In the genomic region with DNA sequence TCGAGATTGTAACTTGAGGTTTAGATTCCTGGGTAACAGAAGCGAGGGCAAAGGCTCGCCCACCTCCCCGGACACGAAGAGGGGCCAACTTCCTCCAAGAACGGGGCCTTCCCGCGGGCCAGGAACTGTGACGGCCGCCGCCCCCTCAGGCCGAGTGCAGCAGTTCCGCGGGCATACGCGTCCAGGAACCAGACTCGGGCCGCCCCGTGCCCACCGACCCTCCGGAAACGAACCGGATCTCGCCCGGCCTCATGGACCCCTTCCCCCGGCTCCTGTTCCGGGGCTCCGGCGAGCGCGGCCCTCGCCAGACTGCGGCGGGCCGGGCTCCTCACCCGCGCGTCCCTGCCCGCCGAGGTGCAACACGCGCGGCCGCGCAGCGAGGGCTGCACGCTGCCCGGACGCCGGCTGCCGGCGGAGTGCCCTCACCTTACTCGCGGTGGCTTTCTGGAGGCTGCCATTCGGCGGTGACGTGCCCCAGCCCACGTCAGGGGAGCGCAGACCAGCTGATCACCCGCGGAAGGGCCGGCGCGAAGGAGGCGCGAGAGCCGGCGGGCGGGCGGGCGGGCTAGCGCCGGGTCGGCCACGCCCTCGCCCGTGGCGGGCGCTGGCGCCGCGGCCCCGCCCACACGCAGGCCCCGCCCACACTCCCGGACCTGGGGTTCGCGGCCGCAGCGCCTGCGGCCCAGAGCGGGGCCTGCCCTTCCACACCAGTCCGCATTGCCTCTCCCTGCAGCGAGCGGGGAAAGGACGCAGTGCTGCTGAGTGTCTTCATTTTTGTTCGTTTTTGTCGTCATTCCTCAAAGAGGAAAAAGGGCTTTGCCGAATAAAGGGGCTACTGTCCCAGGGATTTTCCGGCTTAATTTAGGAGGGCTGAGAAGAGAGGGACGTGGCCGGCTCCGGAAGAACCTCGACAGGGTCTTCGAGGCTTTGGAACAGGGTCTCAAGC, we compare ENCODE assay signal across 8 cellular contexts. TPM values are rescaled to one million over a fixed set of nuclear protein-coding genes. Genes with fewer than 3 reads are reported as not detected.
DNase-seq lines count a peak whose midpoint lies in the region; ATAC-seq and TF ChIP-seq lines count a peak whose summit lies in the region.

Gene XPNPEP1 (minus strand): TSS at position 536 of the 946 bp plus-strand sequence. CDS start 78 bp downstream, at position 458.

- no peak for TF ChIP-seq CTCF in Calu3 (IDR thresholded peaks at IDR 0.05; ENCODE audit: unreplicated experiment)

- DNase-seq in Calu3 (peak; percentile 82), HT1080 (ENCODE audit: low read depth) (peak; percentile 72), myocyte (ENCODE audit: low read depth) (peak; percentile 90)
- DNase-seq in activated T-cell treated with anti-CD3 and anti-CD28 coated beads, Interleukin-2, amount 50 U/mL, for 24 hours = peak; percentile 85
- DNase-seq in stimulated activated CD8-positive, alpha-beta memory T cell treated with anti-CD3 and anti-CD28 coated beads, Interleukin-7, amount 100 ng/mL, for 4 hours (ENCODE audit: low read depth in 2 of 2) = peak; percentile 60 to 78

- peak within 1 kb of the TSS; percentile 65 for H3K4me3 Mint-ChIP-seq in Calu3 (ENCODE audit: low read depth, unreplicated experiment)
- peak within 1 kb of the TSS; percentile 93 for H3K4me3 Mint-ChIP-seq in activated T-cell treated with anti-CD3 and anti-CD28 coated beads, Interleukin-2, amount 50 U/mL, for 24 hours

- H3K27me3 Mint-ChIP-seq in Calu3 (ENCODE audit: unreplicated experiment) = no peaks in the 10 kb centered on the region
- no peaks in the 10 kb centered on the region for H3K27me3 Mint-ChIP-seq in activated T-cell treated with anti-CD3 and anti-CD28 coated beads, Interleukin-2, amount 50 U/mL, for 24 hours

- peak within 1 kb of the TSS; percentile 41 for H3K27ac Mint-ChIP-seq in Calu3 (ENCODE audit: unreplicated experiment)
- peak within 1 kb of the TSS; percentile 94 for H3K27ac Mint-ChIP-seq in activated T-cell treated with anti-CD3 and anti-CD28 coated beads, Interleukin-2, amount 50 U/mL, for 24 hours

- CTCF ChIA-PET in Calu3 (lab: Charles Lee) = no interaction called here

- intact Hi-C loops in Calu3 (cut with micrococcal nuclease; ENCODE audit: unreplicated experiment) = loop anchor here (2.0 kb wide), 1 partner anchor 84 kb away; the partner anchor contains the start of gene ADD3

- ATAC-seq in GM21367 (IDR thresholded peaks at IDR 0.05; ENCODE audit: unreplicated experiment) (peak; percentile 95), esophagus mucosa (peak; percentile 99)

- BruUV-seq in Calu3 (replicated peaks; lab: Mats Ljungman, UMichigan) = TSS peak; percentile 45

- H3K36me3 Mint-ChIP-seq in Calu3 (ENCODE audit: insufficient read depth, unreplicated experiment) = peaks cover 24% of the 10 kb centered on the region
- peaks cover 41% of the 10 kb centered on the region for H3K36me3 Mint-ChIP-seq in activated T-cell treated with anti-CD3 and anti-CD28 coated beads, Interleukin-2, amount 50 U/mL, for 24 hours (ENCODE audit: low read depth)

- peaks cover 24% of the 10 kb centered on the region for H3K4me1 Mint-ChIP-seq in Calu3 (ENCODE audit: low read depth, unreplicated experiment)
- H3K4me1 Mint-ChIP-seq in activated T-cell treated with anti-CD3 and anti-CD28 coated beads, Interleukin-2, amount 50 U/mL, for 24 hours (ENCODE audit: low read depth) = peaks cover 56% of the 10 kb centered on the region

- no peaks in the 10 kb centered on the region for H3K9me3 Mint-ChIP-seq in Calu3 (ENCODE audit: low read depth, unreplicated experiment)
- no peaks in the 10 kb centered on the region for H3K9me3 Mint-ChIP-seq in activated T-cell treated with anti-CD3 and anti-CD28 coated beads, Interleukin-2, amount 50 U/mL, for 24 hours

TF ChIP-seq in PFSK-1, 5 proteins besides CTCF, POLR2A, EP300 and RAD21:
- TF ChIP-seq FOXP2 (optimal IDR thresholded peaks at IDR 0.05; ENCODE audit: borderline replicate concordance, extremely low read depth, extremely low read length, insufficient read depth) (peak; percentile 10), POLR2AphosphoS5 (IDR thresholded peaks at IDR 0.05; ENCODE audit: low read depth, low read length) (peak; percentile 47), SIN3A (IDR thresholded peaks at IDR 0.05; ENCODE audit: borderline replicate concordance, insufficient read depth, low read length) (peak; percentile 65; the same call in 1 of the 2 replicates), TAF1 (IDR thresholded peaks at IDR 0.05; ENCODE audit: borderline replicate concordance, insufficient read depth, low read length) (0 out of 2 replicates have a peak, but pooled peaks have one; percentile 48), REST (IDR thresholded peaks at IDR 0.05; ENCODE audit: insufficient read depth in 1 of 2, low read depth in 2 of 2, low read length in 2 of 2) (no peak)

RNA-seq across cellular contexts. Expression of gene XPNPEP1, which starts in this region (rescaled TPM):
- 50.0 and 63.4 TPM in 2 replicates for total RNA-seq in Calu3 (2022)
- total RNA-seq in HT1080 (2014; rRNA removed; shearing (Covaris generic)) = 81.3 and 88.8 TPM in 2 replicates
- 72.6 and 79.4 TPM in 2 replicates for polyA plus RNA-seq in HT1080 (2015; cell fraction: cytosol; rRNA removed)
- 118 and 122 TPM in 2 replicates for polyA plus RNA-seq in HT1080 (2015; cell fraction: nucleus; rRNA removed)
- polyA plus RNA-seq in PFSK-1 (2012; ENCODE audit: insufficient read length, low read depth) = 91.6 TPM
- total RNA-seq in esophagus mucosa = 45.7 TPM
- total RNA-seq in myocyte = 129 and 174 TPM in 2 replicates
- polyA plus RNA-seq in myocyte (2012) = 75.2 TPM

Comparison
In these comparisons a context has a peak if more than half of its experiments do, and no peak if none do; other contexts are left out.
1. Peak in every context shown above with its lines: DNase-seq and ATAC-seq.